In the genomic region with DNA sequence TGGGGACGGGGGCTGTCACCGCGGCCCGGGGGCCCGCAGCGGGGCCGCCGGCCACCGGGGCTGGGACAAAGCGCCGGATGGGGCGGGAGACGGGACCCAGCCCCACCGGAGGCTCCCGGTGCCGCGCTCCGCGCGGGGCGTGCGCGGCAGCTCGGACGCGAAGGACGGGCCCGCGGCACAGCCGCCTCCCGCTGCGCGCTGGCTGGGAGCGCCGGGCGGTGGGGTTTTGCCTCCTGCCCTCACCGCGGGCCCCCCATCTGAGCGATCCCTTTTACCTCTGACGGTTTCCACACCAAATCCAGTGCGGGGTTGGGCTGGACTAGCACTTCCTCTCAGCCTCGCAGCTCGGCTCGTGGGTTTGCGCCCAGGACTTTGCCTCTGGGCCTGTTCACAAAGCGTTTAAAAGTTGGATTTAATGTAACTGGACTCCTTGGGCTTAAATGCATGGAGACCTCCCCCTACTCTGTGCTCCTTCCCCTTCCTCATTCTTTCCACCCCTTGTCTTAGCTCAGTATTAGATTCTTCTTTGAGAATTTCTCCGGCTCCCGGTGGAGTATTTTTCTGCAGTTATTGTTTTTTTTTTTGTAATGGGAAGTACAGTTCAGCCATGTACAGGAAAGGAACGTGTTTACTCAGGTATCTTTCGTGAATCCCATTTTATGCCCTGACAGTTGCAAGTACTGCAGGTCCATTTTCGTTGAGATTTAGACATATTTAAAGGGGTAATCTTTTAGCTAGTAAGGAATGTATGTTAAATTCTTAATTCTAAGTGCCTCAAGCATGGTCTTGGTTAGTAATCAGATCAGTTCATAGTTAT, we compare ENCODE assay signal across 8 cellular contexts. TPM values are rescaled to one million over a fixed set of nuclear protein-coding genes. Genes with fewer than 3 reads are reported as not detected.
DNase-seq lines count a peak whose midpoint lies in the region; ATAC-seq and TF ChIP-seq lines count a peak whose summit lies in the region.

No MANE protein-coding gene starts in this region.

- TF ChIP-seq CTCF in VCaP (conservative IDR thresholded peaks at IDR 0.05), result no peak
- TF ChIP-seq CTCF in dorsolateral prefrontal cortex (IDR thresholded peaks at IDR 0.05 in 54 of 56, conservative IDR thresholded peaks at IDR 0.05 in 2 of 56; ENCODE audit: low read depth in 1 of 56, partially characterized antibody in 56 of 56), result no peak
- no peak for TF ChIP-seq CTCF in right lobe of liver (IDR thresholded peaks at IDR 0.05)

- no peaks in the 10 kb centered on the region for H3K36me3 ChIP-seq in right lobe of liver

- no peak for TF ChIP-seq POLR2A in right lobe of liver (IDR thresholded peaks at IDR 0.05)

- H3K9me3 ChIP-seq in right lobe of liver, result no peaks in the 10 kb centered on the region

- ATAC-seq in HG02763 (IDR thresholded peaks at IDR 0.05; ENCODE audit: unreplicated experiment) (peak; percentile 30), right lobe of liver (peak; percentile 40 to 59 (median 44))

- intact Hi-C loops in dorsolateral prefrontal cortex (cut with DNase I) (loop anchor here (5.0 to 10.0 kb wide), 7 partner anchors 112 to 592 kb away; a partner anchor contains a TSS), right lobe of liver (cut with DNase I) (no loop called here)

- H3K27ac ChIP-seq in VCaP (peak overlapping the region; percentile 82), dorsolateral prefrontal cortex (peak overlapping the region; percentile 32 to 99 (median 95)), right lobe of liver (peak overlapping the region; percentile 92 to 97 (median 94))

- WGBS in right lobe of liver (ENCODE audit: insufficient coverage, low coverage, low lambda C conversion rate, missing lambda C conversion rate), result 1% methylated on average over 12 of the region's 51 CpGs

- DNase-seq in activated effector memory CD4-positive, alpha-beta T cell treated with anti-CD3 and anti-CD28 coated beads, Interleukin-2, amount 50 U/mL, for 16 hours, result peak; percentile 68
- DNase-seq in activated effector memory CD4-positive, alpha-beta T cell treated with Interleukin-2 at 50 U/mL for 16 hours, result no peak
- peak; percentile 55 to 69 (median 64) for DNase-seq in NCI-H1417 (lab: John Stamatoyannopoulos, UW)
- DNase-seq in dorsolateral prefrontal cortex, result peak in 6 of 10 donors; percentile 34 to 70 (median 46)
- DNase-seq in right lobe of liver, result peak; percentile 66 to 79 (median 74)
- DNase-seq in stimulated activated CD8-positive, alpha-beta memory T cell treated with anti-CD3 and anti-CD28 coated beads, Interleukin-2, amount 100 ng/mL, for 48 hours (ENCODE audit: low read depth in 2 of 2), result peak; percentile 2 to 8

- H3K27me3 ChIP-seq in dorsolateral prefrontal cortex (no peaks in the 10 kb centered on the region), right lobe of liver (no peaks in the 10 kb centered on the region)

- peaks cover 0 to 14% (median 0%) of the 10 kb centered on the region in 4 donors for H3K4me1 ChIP-seq in right lobe of liver

- peak overlapping the region; percentile 56 to 94 (median 81) for H3K4me3 ChIP-seq in dorsolateral prefrontal cortex
- H3K4me3 ChIP-seq in right lobe of liver, result peak overlapping the region; percentile 76 to 80 (median 76)

RNA-seq across cellular contexts. Expression of a gene that starts 0.7 kb away (rescaled TPM):
- total RNA-seq in dorsolateral prefrontal cortex (10 to 100 TPM; 22.7 to 54.5 (median 35.3) TPM), right lobe of liver (10 to 100 TPM; 11.7 to 22.8 (median 14.8) TPM)

Comparison
In these comparisons a context has a peak if more than half of its experiments do, and no peak if none do; other contexts are left out.
1. intact Hi-C loops: an anchor here in dorsolateral prefrontal cortex (5.0 to 10.0 kb wide); none called in right lobe of liver.